In the genomic region with DNA sequence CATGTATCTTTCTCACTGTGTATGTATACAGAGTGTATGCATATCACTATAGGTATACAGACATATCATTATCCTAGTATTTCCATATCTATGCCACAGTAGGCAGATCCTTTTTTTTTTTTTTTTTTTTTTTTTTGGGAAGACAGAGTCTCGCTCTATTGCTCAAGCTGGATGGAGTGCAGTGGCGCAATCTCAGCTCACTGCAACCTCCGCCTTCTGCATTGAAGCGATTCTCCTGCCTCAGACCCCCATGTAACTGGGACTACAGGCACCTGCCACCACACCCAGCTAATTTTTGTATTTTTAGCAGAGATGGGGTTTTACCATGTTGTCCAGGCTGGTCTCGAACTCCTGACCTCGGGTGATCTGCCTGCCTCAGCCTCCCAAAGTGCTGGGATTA, we compare ENCODE assay signal across 1 cellular context. TPM values are rescaled to one million over a fixed set of nuclear protein-coding genes. Genes with fewer than 3 reads are reported as not detected.
"Had no signal": no experiment of that assay in that cellular context is flagged by ENCODE, and none has a peak within 500 bp of the region (broad histone marks: within the 10 kb centered on the region; RNA-seq: fewer than 3 reads in every experiment).

No MANE protein-coding gene starts in this region.

RNA-seq across cellular contexts. Expression of a gene that starts 32.0 kb away (rescaled TPM):
- total RNA-seq: G401 had no signal
